In the genomic region with DNA sequence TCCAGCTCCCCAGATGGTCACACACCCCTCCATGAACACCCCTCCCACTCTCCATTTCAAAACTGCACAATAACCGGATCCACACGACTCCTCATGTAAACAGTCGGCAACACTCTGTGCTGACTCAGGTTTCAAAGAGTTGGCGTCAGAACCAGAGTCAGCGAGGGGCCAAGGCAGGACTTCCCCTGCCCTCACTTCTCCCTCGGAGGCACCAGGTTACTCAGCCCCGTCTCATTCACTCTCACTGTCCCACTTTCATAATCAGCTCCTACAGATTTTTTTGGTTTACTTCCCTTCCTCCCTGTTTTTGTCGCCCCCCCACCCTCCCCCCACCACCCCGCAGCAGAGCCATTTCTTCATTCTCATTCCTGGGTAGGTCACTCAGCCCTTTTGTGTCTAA, we compare ENCODE assay signal across 11 cellular contexts. TPM values are rescaled to one million over a fixed set of nuclear protein-coding genes. Genes with fewer than 3 reads are reported as not detected.
DNase-seq lines count a peak whose midpoint lies in the region; ATAC-seq and TF ChIP-seq lines count a peak whose summit lies in the region.
"Had no signal": no experiment of that assay in that cellular context is flagged by ENCODE, and none has a peak within 500 bp of the region (broad histone marks: within the 10 kb centered on the region; RNA-seq: fewer than 3 reads in every experiment).

No MANE protein-coding gene starts in this region.

- peaks cover 2% of the 10 kb centered on the region for H3K36me3 Mint-ChIP-seq in T-helper 17 cell (ENCODE audit: low read depth)
- H3K36me3 Mint-ChIP-seq in naive thymus-derived CD8-positive, alpha-beta T cell, result peaks cover 0 to 5% (median 0%) of the 10 kb centered on the region in 3 donors

- peaks cover 28% of the 10 kb centered on the region for H3K4me1 Mint-ChIP-seq in T-helper 17 cell
- H3K4me1 Mint-ChIP-seq in naive thymus-derived CD8-positive, alpha-beta T cell, result peaks cover 12 to 32% (median 25%) of the 10 kb centered on the region in 4 donors

- no peaks in the 10 kb centered on the region for H3K9me3 ChIP-seq in AG04450 (ENCODE audit: control insufficient read depth, insufficient read depth, low read length)
- H3K9me3 ChIP-seq in T-helper 17 cell (ENCODE audit: control insufficient read depth, low read length, poor library complexity, severe bottlenecking), result no peaks in the 10 kb centered on the region

- H3K27ac ChIP-seq in AG04450 (ENCODE audit: low read depth, low read length), result peak overlapping the region; percentile 31

- no peak overlapping the region for H3K4me3 ChIP-seq in AG04450 (ENCODE audit: low read depth, low read length)
- no peak overlapping the region for H3K4me3 ChIP-seq in fibroblast of the aortic adventitia (ENCODE audit: low read depth, low read length)

- POLR2A ChIA-PET in AG04450 (lab: Yijun Ruan, JAX), result interaction anchor here (0.6 kb wide), 1 partner anchor 155 kb away, joined by 5 read pairs; no protein-coding TSS in a partner anchor
- POLR2A ChIA-PET in naive thymus-derived CD8-positive, alpha-beta T cell (lab: Charles Lee), result interaction anchor here (0.7 kb wide), 1 partner anchor 350 kb away, joined by 3 read pairs; no protein-coding TSS in a partner anchor

- H3K4me3 Mint-ChIP-seq in T-helper 17 cell, result peak overlapping the region; percentile 67
- H3K4me3 Mint-ChIP-seq in naive thymus-derived CD8-positive, alpha-beta T cell, result no peak overlapping the region

- H3K27ac Mint-ChIP-seq in T-helper 17 cell, result peak overlapping the region; percentile 57
- peak overlapping the region in 2 of 10 donors; percentile 21 to 37 for H3K27ac Mint-ChIP-seq in naive thymus-derived CD8-positive, alpha-beta T cell

- peak; percentile 46 for ATAC-seq in T-helper 17 cell
- no peak for ATAC-seq in naive thymus-derived CD8-positive, alpha-beta T cell
- ATAC-seq in HG03432 (IDR thresholded peaks at IDR 0.05; ENCODE audit: unreplicated experiment), result no peak

- peaks cover 0 to 2% (median 0%) of the 10 kb centered on the region in 9 donors for H3K9me3 Mint-ChIP-seq in naive thymus-derived CD8-positive, alpha-beta T cell

- DNase-seq in AG04450 (ENCODE audit: low read depth, low spot score), result no peak
- DNase-seq in GM10266 (ENCODE audit: extremely low spot score), result peak; percentile 59
- DNase-seq in T-helper 17 cell, result no peak
- peak; percentile 66 for DNase-seq in fibroblast of the aortic adventitia (ENCODE audit: low read depth)
- no peak for DNase-seq in DMS79 treated with DMSO at 0.1 percent for 48 hours (lab: John Stamatoyannopoulos, UW)
- no peak for DNase-seq in activated gamma-delta T cell treated with Interleukin-2 at 50 U/mL for 16 hours
- DNase-seq in naive thymus-derived CD8-positive, alpha-beta T cell, result no peak
- DNase-seq: DND-41, NCI-H2081, T1000 had no signal

- CTCF ChIA-PET in AG04450 (lab: Charles Lee), result interaction anchor here (0.6 kb wide), 1 partner anchor 267 kb away, joined by 3 read pairs; no protein-coding TSS in a partner anchor

- no peak for TF ChIP-seq CTCF in AG04450 (IDR thresholded peaks at IDR 0.05; ENCODE audit: low read depth, low read length)
- TF ChIP-seq CTCF in GM10266 (IDR thresholded peaks at IDR 0.05; ENCODE audit: control insufficient read depth, insufficient read depth, low read depth, missing control alignments), result no peak
- TF ChIP-seq CTCF in fibroblast of the aortic adventitia (IDR thresholded peaks at IDR 0.05; ENCODE audit: insufficient read depth, low read length), result no peak

- no peaks in the 10 kb centered on the region for H3K27me3 Mint-ChIP-seq in T-helper 17 cell
- peaks cover 0 to 5% (median 0%) of the 10 kb centered on the region in 5 donors for H3K27me3 Mint-ChIP-seq in naive thymus-derived CD8-positive, alpha-beta T cell

- H3K27me3 ChIP-seq in AG04450 (ENCODE audit: control insufficient read depth, insufficient read depth, low read length), result no peaks in the 10 kb centered on the region

RNA-seq across cellular contexts. Expression of a gene that starts 2.7 kb away (rescaled TPM):
- polyA plus RNA-seq in AG04450 (2011; rRNA removed), result 1,256 and 2,140 TPM in 2 replicates
- 1,655 and 2,290 TPM in 2 replicates for polyA minus RNA-seq in AG04450 (2011; rRNA and poly(A)+ RNA removed)
- total RNA-seq in T-helper 17 cell (100 to 1,000 TPM in 1 of 2 donors, 10 to 100 TPM in 1; 94.5 to 143 TPM), fibroblast of the aortic adventitia (ENCODE audit: low replicate concordance) (834 and 863 TPM in 2 replicates)
- total RNA-seq in naive thymus-derived CD8-positive, alpha-beta T cell, result 10 to 100 TPM; 31.3 to 37.4 TPM
- 10 to 100 TPM; 49.9 to 75.5 (median 59.6) TPM for polyA plus RNA-seq in naive thymus-derived CD8-positive, alpha-beta T cell

RNA-seq across cellular contexts. Expression of a gene that starts 18.5 kb away (rescaled TPM):
- 27.3 and 37.8 TPM in 2 replicates for polyA plus RNA-seq in AG04450 (2011; rRNA removed)
- polyA minus RNA-seq in AG04450 (2011; rRNA and poly(A)+ RNA removed), result 53.9 and 70.2 TPM in 2 replicates
- total RNA-seq in T-helper 17 cell, result 100 to 1,000 TPM; 132 to 140 TPM
- 9.2 and 20.9 TPM in 2 replicates for total RNA-seq in fibroblast of the aortic adventitia (ENCODE audit: low replicate concordance)
- total RNA-seq in naive thymus-derived CD8-positive, alpha-beta T cell, result 100 to 1,000 TPM; 109 to 121 TPM
- 10 to 100 TPM; 63.2 to 95.4 (median 74.5) TPM for polyA plus RNA-seq in naive thymus-derived CD8-positive, alpha-beta T cell

RNA-seq across cellular contexts. Expression of a gene that starts 40.1 kb away (rescaled TPM):
- polyA plus RNA-seq in AG04450 (2011; rRNA removed), result 0.24 and 0.37 TPM in 2 replicates
- 0.51 and 1.2 TPM in 2 replicates for polyA minus RNA-seq in AG04450 (2011; rRNA and poly(A)+ RNA removed)
- total RNA-seq in T-helper 17 cell (1 to 10 TPM in 1 of 2 donors, under 1 TPM in 1; 0.52 to 1.1 TPM), fibroblast of the aortic adventitia (ENCODE audit: low replicate concordance) (0.09 TPM in 1 of 2 replicates, not detected in the other)
- total RNA-seq in naive thymus-derived CD8-positive, alpha-beta T cell, result 1 to 10 TPM in 1 of 2 experiments, under 1 TPM in 1; 0.47 to 1.2 TPM
- polyA plus RNA-seq in naive thymus-derived CD8-positive, alpha-beta T cell, result 1 to 10 TPM in 1 of 3 donors, under 1 TPM in 2; 0.30 to 1.3 (median 0.95) TPM

RNA-seq across cellular contexts. Expression of a gene that starts 50.2 kb away (rescaled TPM):
- 0.02 and 0.05 TPM in 2 replicates for polyA plus RNA-seq in AG04450 (2011; rRNA removed)
- 0.56 and 0.60 TPM in 2 replicates for polyA minus RNA-seq in AG04450 (2011; rRNA and poly(A)+ RNA removed)
- total RNA-seq in T-helper 17 cell, result 10 to 100 TPM; 17.7 to 25.3 TPM
- total RNA-seq in fibroblast of the aortic adventitia (ENCODE audit: low replicate concordance), result 0.18 TPM in 1 of 2 replicates, not detected in the other
- total RNA-seq in naive thymus-derived CD8-positive, alpha-beta T cell, result 10 to 100 TPM; 16.9 to 19.5 TPM
- 10 to 100 TPM in 2 of 3 donors, 1 to 10 TPM in 1; 5.4 to 12.7 (median 10.3) TPM for polyA plus RNA-seq in naive thymus-derived CD8-positive, alpha-beta T cell

Comparison
In these comparisons a context has a peak if more than half of its experiments do, and no peak if none do; other contexts are left out.
1. DNase-seq: peak in GM10266 (single experiment) and fibroblast of the aortic adventitia (single experiment); none in AG04450 (single experiment), T-helper 17 cell (0 of 3), DMS79 treated with DMSO at 0.1 percent for 48 hours (single experiment), activated gamma-delta T cell treated with Interleukin-2 at 50 U/mL for 16 hours (single experiment) and naive thymus-derived CD8-positive, alpha-beta T cell (0 of 10).